Comparison of ENCODE assay signal across 15 cellular contexts in genomic region chr3:122973893-122974615, GRCh38. TPM values are rescaled to one million over a fixed set of nuclear protein-coding genes. Genes with fewer than 3 reads are reported as not detected.
DNase-seq lines count a peak whose midpoint lies in the region; ATAC-seq, FAIRE-seq and TF ChIP-seq lines count a peak whose summit lies in the region.
"Had no signal": no experiment of that assay in that cellular context is flagged by ENCODE, and none has a peak within 500 bp of the region (broad histone marks: within the 10 kb centered on the region; RNA-seq: fewer than 3 reads in every experiment).

No MANE protein-coding gene starts in this region.

- no peak overlapping the region for H3K4me3 ChIP-seq in HUES48 (ENCODE audit: low read depth, low read length)
- no peak overlapping the region for H3K4me3 ChIP-seq in SK-N-SH (ENCODE audit: low read depth in 2 of 2, low read length in 1 of 2)
- H3K4me3 ChIP-seq in heart right ventricle, result no peak overlapping the region
- H3K4me3 ChIP-seq in sigmoid colon, result no peak overlapping the region
- H3K4me3 ChIP-seq in H7 (ENCODE audit: insufficient read depth, low read depth, low read length), result no peak overlapping the region
- H3K4me3 ChIP-seq: HAP-1 had no signal

- H3K79me2 ChIP-seq in SK-N-SH (ENCODE audit: insufficient read depth), result no peaks in the 10 kb centered on the region

- TF ChIP-seq EP300 in SK-N-SH (IDR thresholded peaks at IDR 0.05; ENCODE audit: borderline replicate concordance in 1 of 2, low read depth in 1 of 2, low read length in 1 of 2) (peak in 1 of 2 experiments; percentile 78; a peak in 1 of 4 replicates), sigmoid colon (IDR thresholded peaks at IDR 0.05) (no peak)

- no peaks in the 10 kb centered on the region for H3K9me2 ChIP-seq in SK-N-SH

- H3F3A ChIP-seq in SK-N-SH (replicated peaks; ENCODE audit: insufficient read depth), result peaks cover 24% of the 10 kb centered on the region

- H3K9me3 ChIP-seq in HUES48 (ENCODE audit: control insufficient read depth, insufficient read depth, low read length) (no peaks in the 10 kb centered on the region), SK-N-SH (no peaks in the 10 kb centered on the region), heart right ventricle (no peaks in the 10 kb centered on the region), sigmoid colon (no peaks in the 10 kb centered on the region)
- H3K9me3 ChIP-seq: HAP-1 had no signal

- H3K4me2 ChIP-seq in SK-N-SH, result peak overlapping the region; percentile 83

- ATAC-seq in heart right ventricle, result peak in 7 of 8 donors; percentile 22 to 73 (median 60)
- no peak for ATAC-seq in HG03521 (IDR thresholded peaks at IDR 0.05; ENCODE audit: unreplicated experiment)
- no peak for ATAC-seq in sciatic nerve
- ATAC-seq: T-helper 17 cell had no signal

- no peaks in the 10 kb centered on the region for H4K20me1 ChIP-seq in SK-N-SH (ENCODE audit: insufficient read depth)

- POLR2A ChIA-PET in SK-N-SH (lab: Yijun Ruan, JAX), result interaction anchor here (1.2 to 1.6 kb wide), 2 partner anchors 15 to 57 kb away, joined by 3 read pairs; no protein-coding TSS in a partner anchor

- TF ChIP-seq CTCF in SK-N-SH (IDR thresholded peaks at IDR 0.05) (no peak), heart right ventricle (IDR thresholded peaks at IDR 0.05) (no peak), sigmoid colon (IDR thresholded peaks at IDR 0.05) (no peak)

- intact Hi-C loops in heart right ventricle (cut with DNase I) (loop anchor here in 1 of 10 donors (2.0 kb wide), 1 partner anchor 17 kb away; no protein-coding TSS in a partner anchor), sigmoid colon (cut with DNase I) (loop anchor here (5.0 kb wide), 1 partner anchor 123 kb away; no protein-coding TSS in a partner anchor), sciatic nerve (cut with DNase I) (no loop called here)

- H3K27me3 ChIP-seq in HUES48 (ENCODE audit: control insufficient read depth, insufficient read depth, low read length) (peaks cover 3% of the 10 kb centered on the region; the same call in 1 of the 2 replicates), SK-N-SH (ENCODE audit: insufficient read depth) (no peaks in the 10 kb centered on the region), heart right ventricle (no peaks in the 10 kb centered on the region), sigmoid colon (no peaks in the 10 kb centered on the region), H7 (ENCODE audit: control insufficient read depth, insufficient read depth, low read length) (no peaks in the 10 kb centered on the region; the same call in 1 of the 2 replicates)

- WGBS in SK-N-SH (ENCODE audit: low lambda C conversion rate), result 63% methylated on average over 9 of the region's 12 CpGs
- WGBS in heart right ventricle, 2 donors, result 59 to 69% methylated on average over 12 of the region's 12 CpGs
- 91% methylated on average over 12 of the region's 12 CpGs for WGBS in sigmoid colon, 2 donors

- H3K4me1 ChIP-seq in HUES48 (ENCODE audit: control insufficient read depth, insufficient read depth, low read length) (peaks cover 54% of the 10 kb centered on the region), SK-N-SH (ENCODE audit: control insufficient read depth in 1 of 2, insufficient read depth in 2 of 2, low read depth in 1 of 2, low read length in 1 of 2) (peaks cover 47 to 67% of the 10 kb centered on the region in 2 experiments), heart right ventricle (peaks cover 32 to 92% (median 73%) of the 10 kb centered on the region in 9 donors), sigmoid colon (peaks cover 0 to 51% (median 41%) of the 10 kb centered on the region in 4 donors)

- DNase-seq in SK-N-SH, result peak; percentile 84
- DNase-seq in heart right ventricle, result peak in 1 of 2 donors; percentile 58
- DNase-seq in sigmoid colon, result no peak
- DNase-seq in H7, result no peak
- no peak for DNase-seq in GM12891 (ENCODE audit: insufficient read length, low spot score)
- no peak for DNase-seq in sciatic nerve (ENCODE audit: low spot score)
- DNase-seq: activated CD4-positive, alpha-beta T cell treated with anti-CD3 and anti-CD28 coated beads for 48 hours; activated T-cell treated with anti-CD3 and anti-CD28 coated beads, Interleukin-2, amount 50 U/mL, for 48 hours; effector CD8-positive, alpha-beta T cell; MM.1S; T-helper 17 cell had no signal

- TF ChIP-seq POLR2A in sigmoid colon (IDR thresholded peaks at IDR 0.05) (no peak), GM12891 (IDR thresholded peaks at IDR 0.05; ENCODE audit: low read depth, low read length) (no peak)

- CTCF ChIA-PET in SK-N-SH (lab: Yijun Ruan, JAX), result interaction anchor here (0.6 to 5.0 kb wide), 10 partner anchors 10 to 54 kb away, joined by 3 to 45 read pairs (median 3); partner anchors contain the start of gene SEMA5B

- H3K27ac ChIP-seq in HUES48 (ENCODE audit: low read depth, low read length) (peak overlapping the region; percentile 76), SK-N-SH (ENCODE audit: low read depth in 2 of 2, low read length in 1 of 2) (peak overlapping the region; percentile 90 to 97; a peak in 3 of 4 replicates), heart right ventricle (peak overlapping the region; percentile 70 to 99 (median 90)), sigmoid colon (peak overlapping the region in 3 of 4 donors; percentile 55 to 80 (median 71))

- H3K9ac ChIP-seq in HUES48 (ENCODE audit: low read depth, low read length) (no peak overlapping the region), SK-N-SH (no peak overlapping the region)

- FAIRE-seq in GM12891 (lab: Jason Lieb, UNC), result no peak

- TF ChIP-seq RAD21 in SK-N-SH (IDR thresholded peaks at IDR 0.05; ENCODE audit: low read length), result no peak

- H2AFZ ChIP-seq in SK-N-SH (ENCODE audit: low read depth), result no peak overlapping the region

- H3K36me3 ChIP-seq in HUES48 (ENCODE audit: control insufficient read depth, insufficient read depth, low read length) (no peaks in the 10 kb centered on the region), SK-N-SH (replicated peaks in 1 of 2; ENCODE audit: control insufficient read depth in 1 of 2, insufficient read depth in 2 of 2, low read length in 1 of 2) (no peaks in the 10 kb centered on the region), heart right ventricle (no peaks in the 10 kb centered on the region), sigmoid colon (no peaks in the 10 kb centered on the region), H7 (replicated peaks; ENCODE audit: control insufficient read depth, insufficient read depth, low read length) (no peaks in the 10 kb centered on the region)
- H3K36me3 ChIP-seq: HAP-1 had no signal

TF ChIP-seq in SK-N-SH, 30 proteins besides CTCF, POLR2A, EP300 and RAD21 (continues in another document):
- no peak for TF ChIP-seq NRF1 (IDR thresholded peaks at IDR 0.05; ENCODE audit: low read depth, low read length)
- no peak for TF ChIP-seq MXI1 (IDR thresholded peaks at IDR 0.05; ENCODE audit: low read depth, low read length)
- TF ChIP-seq NFIC (IDR thresholded peaks at IDR 0.05; ENCODE audit: borderline replicate concordance), result no peak
- no peak for TF ChIP-seq SMC3 (IDR thresholded peaks at IDR 0.05; ENCODE audit: low read depth, low read length)
- TF ChIP-seq FOXJ3 (CRISPR knock-in tag; IDR thresholded peaks at IDR 0.05), result peak; percentile 79
- no peak for TF ChIP-seq GABPA (IDR thresholded peaks at IDR 0.05; ENCODE audit: low read depth)
- TF ChIP-seq USF1 (IDR thresholded peaks at IDR 0.05; ENCODE audit: borderline replicate concordance, low read depth), result peak; percentile 55; the same call in 1 of the 2 replicates
- TF ChIP-seq MEF2A (IDR thresholded peaks at IDR 0.05; ENCODE audit: borderline replicate concordance, low read depth), result no peak
- TF ChIP-seq JUND (IDR thresholded peaks at IDR 0.05), result no peak

TF ChIP-seq in GM12891, 5 proteins besides CTCF, POLR2A, EP300 and RAD21:
- TF ChIP-seq POLR2AphosphoS5 (IDR thresholded peaks at IDR 0.05; ENCODE audit: low read depth, low read length), result no peak
- TF ChIP-seq PAX5 (IDR thresholded peaks at IDR 0.05; ENCODE audit: insufficient read depth, low read length, severe bottlenecking), result no peak
- TF ChIP-seq SPI1 (IDR thresholded peaks at IDR 0.05; ENCODE audit: low read depth, low read length), result no peak
- no peak for TF ChIP-seq TAF1 (IDR thresholded peaks at IDR 0.05; ENCODE audit: low read depth, low read length)
- TF ChIP-seq POU2F2 (IDR thresholded peaks at IDR 0.05; ENCODE audit: low read depth, low read length), result no peak

RNA-seq across cellular contexts. Expression of gene SEMA5B, which starts 53.5 kb away (rescaled TPM):
- polyA plus RNA-seq in SK-N-SH (2012; rRNA removed) (0.43 and 0.75 TPM in 2 replicates), heart right ventricle (10 to 100 TPM in 1 of 2 donors, 1 to 10 TPM in 1; 4.2 to 10.3 TPM), sigmoid colon (under 1 TPM in 2 of 3 donors, not detected in 1; 0.52 to 0.69 TPM)
- 0.08 and 0.16 TPM in 2 replicates for polyA plus RNA-seq in SK-N-SH (2012; cell fraction: cytosol; rRNA removed)
- polyA plus RNA-seq in SK-N-SH (2012; cell fraction: nucleus; rRNA removed), result 0.19 and 0.69 TPM in 2 replicates
- total RNA-seq in heart right ventricle (10 to 100 TPM in 4 of 10 donors, 1 to 10 TPM in 6; 1.3 to 12.7 (median 7.4) TPM), sigmoid colon (under 1 TPM in 3 of 4 donors, not detected in 1; 0.36 to 0.68 (median 0.55) TPM), sciatic nerve (10.1 TPM)
- total RNA-seq in H7 (2014; rRNA removed; shearing (Covaris generic)), result 16.4 and 22.4 TPM in 2 replicates
- 0.09 TPM for polyA plus RNA-seq in GM12891 (2012; ENCODE audit: low read depth, missing spikeins)
- total RNA-seq: T-helper 17 cell had no signal
- polyA plus RNA-seq: BJ had no signal

Comparison
In these comparisons a context has a peak if more than half of its experiments do, and no peak if none do; other contexts are left out.
1. ATAC-seq: peak in heart right ventricle (7 of 8); none in HG03521 (single experiment) and sciatic nerve (single experiment).
2. Peak in every context shown above with its lines, with median percentiles within 50 percentile points of each other: H3K27ac ChIP-seq.